In genomic region chr3:158369279-158369678, GRCh38 we compare ENCODE assay signal across 11 cellular contexts.
"Had no signal": no experiment of that assay in that cellular context is flagged by ENCODE, and none has a peak within 500 bp of the region (broad histone marks: within the 10 kb centered on the region; RNA-seq: fewer than 3 reads in every experiment).

No MANE protein-coding gene starts in this region.

- H3K36me3 ChIP-seq: brain microvascular endothelial cell, suprapubic skin had no signal

- H3K27ac ChIP-seq: brain microvascular endothelial cell, suprapubic skin had no signal

- ATAC-seq: activated CD4-positive, CD25-positive, alpha-beta regulatory T cell treated with anti-CD3 and anti-CD28 coated beads, Interleukin-2, amount 50 U/mL, for 24 hours; sciatic nerve had no signal

- H3K9me3 ChIP-seq: suprapubic skin had no signal

- H3K27me3 ChIP-seq: brain microvascular endothelial cell, suprapubic skin had no signal

- H3K4me3 ChIP-seq: lung, suprapubic skin had no signal

- H3K4me1 ChIP-seq: suprapubic skin had no signal

- DNase-seq: activated naive CD4-positive, alpha-beta T cell; anterior cingulate cortex; brain microvascular endothelial cell; dermis blood vessel endothelial cell; endodermal cell; T1000; trophoblast cell had no signal
